In genomic region chr19:18603255-18603957, GRCh38 we compare ENCODE assay signal across 8 cellular contexts. TPM values are rescaled to one million over a fixed set of nuclear protein-coding genes. Genes with fewer than 3 reads are reported as not detected.
A peak's percentile ranks its signal among the peaks of the same experiment; 100 is the strongest.
DNase-seq lines count a peak whose midpoint lies in the region; ATAC-seq and TF ChIP-seq lines count a peak whose summit lies in the region.

No MANE protein-coding gene starts in this region.

- peaks cover 34% of the 10 kb centered on the region for H3K4me1 Mint-ChIP-seq in WTC11

- DNase-seq in Right ventricle myocardium superior (peak; percentile 31), right atrium auricular region (ENCODE audit: low spot score) (no peak), WTC11 (ENCODE audit: low spot score) (peak; percentile 64), hepatic stellate cell (ENCODE audit: low spot score) (peak; percentile 74), upper lobe of right lung (no peak), GDM1 (lab: John Stamatoyannopoulos, UW) (no peak)
- no peak for DNase-seq in stimulated activated CD8-positive, alpha-beta memory T cell treated with anti-CD3 and anti-CD28 coated beads, Interleukin-4, amount 100 ng/mL, for 48 hours

- H3K9me3 Mint-ChIP-seq in WTC11, result no peaks in the 10 kb centered on the region

- H3K36me3 ChIP-seq in right atrium auricular region (no peaks in the 10 kb centered on the region), upper lobe of right lung (no peaks in the 10 kb centered on the region)

- POLR2A ChIA-PET in WTC11 (lab: Charles Lee), result interaction anchor here (0.5 kb wide), 1 partner anchor 9 kb away, joined by 4 read pairs; no protein-coding TSS in a partner anchor

- H3K36me3 Mint-ChIP-seq in WTC11, result no peaks in the 10 kb centered on the region

- TF ChIP-seq CTCF in right atrium auricular region (IDR thresholded peaks at IDR 0.05) (peak in 1 of 2 donors; percentile 14), WTC11 (IDR thresholded peaks at IDR 0.05) (no peak), upper lobe of right lung (IDR thresholded peaks at IDR 0.05) (peak; percentile 30)

- intact Hi-C loops in Right ventricle myocardium superior (cut with DNase I), result no loop called here
- intact Hi-C loops in upper lobe of right lung (cut with DNase I), result no loop called here

- peaks cover 0 to 35% of the 10 kb centered on the region in 2 donors for H3K4me1 ChIP-seq in right atrium auricular region
- H3K4me1 ChIP-seq in upper lobe of right lung, result peaks cover 18% of the 10 kb centered on the region

- H3K27me3 ChIP-seq in right atrium auricular region (peaks cover 27 to 34% of the 10 kb centered on the region in 2 donors), upper lobe of right lung (peaks cover 75% of the 10 kb centered on the region)

- H3K27me3 Mint-ChIP-seq in WTC11 (ENCODE audit: low read depth), result peaks cover 83% of the 10 kb centered on the region

- no peak overlapping the region for H3K27ac Mint-ChIP-seq in WTC11

- H3K27ac ChIP-seq in right atrium auricular region (peak overlapping the region in 1 of 2 donors; percentile 1), upper lobe of right lung (no peak overlapping the region)

- CTCF ChIA-PET in WTC11 (lab: Charles Lee), result interaction anchor here (0.6 to 2.5 kb wide), 5 partner anchors 10 to 69 kb away, joined by 3 to 29 read pairs (median 7); partner anchors contain the start of gene REX1BD

- ATAC-seq in Right ventricle myocardium superior (ENCODE audit: poor library complexity), result peak; percentile 47
- peak; percentile 52 for ATAC-seq in WTC11
- ATAC-seq in upper lobe of right lung, result peak; percentile 11
- ATAC-seq in GM18517 (IDR thresholded peaks at IDR 0.05; ENCODE audit: unreplicated experiment), result no peak

- H3K4me3 Mint-ChIP-seq in WTC11, result peak overlapping the region; percentile 58

- H3K9me3 ChIP-seq in right atrium auricular region, result no peaks in the 10 kb centered on the region
- H3K9me3 ChIP-seq in upper lobe of right lung, result no peaks in the 10 kb centered on the region

- H3K4me3 ChIP-seq in right atrium auricular region (peak overlapping the region in 1 of 2 donors; percentile 53), upper lobe of right lung (no peak overlapping the region)

TF ChIP-seq in WTC11, 78 proteins besides CTCF, POLR2A, EP300 and RAD21:
- peak; percentile 54; the same call in 1 of the 2 replicates for TF ChIP-seq ZNF121 (CRISPR knock-in tag; IDR thresholded peaks at IDR 0.05)
- TF ChIP-seq E2F1 (CRISPR knock-in tag; IDR thresholded peaks at IDR 0.05), result no peak
- TF ChIP-seq ERG (CRISPR knock-in tag; IDR thresholded peaks at IDR 0.05), result no peak
- no peak for TF ChIP-seq JUN (CRISPR knock-in tag; IDR thresholded peaks at IDR 0.05)
- peak; percentile 81 for TF ChIP-seq GTF2I (CRISPR knock-in tag; conservative IDR thresholded peaks at IDR 0.05)
- TF ChIP-seq CBFB (CRISPR knock-in tag; IDR thresholded peaks at IDR 0.05; ENCODE audit: low read depth), result no peak
- TF ChIP-seq EMX1 (CRISPR knock-in tag; IDR thresholded peaks at IDR 0.05), result no peak
- no peak for TF ChIP-seq CDX4 (CRISPR knock-in tag; IDR thresholded peaks at IDR 0.05; ENCODE audit: borderline replicate concordance)
- TF ChIP-seq FOXP4 (CRISPR knock-in tag; IDR thresholded peaks at IDR 0.05), result no peak
TF ChIP-seq in WTC11: peak in this region for 2.

RNA-seq across cellular contexts. Expression of gene CRLF1, which starts 3.2 kb away (rescaled TPM):
- total RNA-seq in Right ventricle myocardium superior, result 20.6 TPM
- 10 to 100 TPM; 71.8 to 73.9 TPM for total RNA-seq in right atrium auricular region
- total RNA-seq in WTC11 (2021), result 36.4 to 55.8 TPM (median 51.4 TPM) in 3 replicates
- 23.4 TPM for total RNA-seq in upper lobe of right lung

RNA-seq across cellular contexts. Expression of gene TMEM59L, which starts 9.3 kb away (rescaled TPM):
- 1.6 TPM for total RNA-seq in Right ventricle myocardium superior
- total RNA-seq in right atrium auricular region, result 1 to 10 TPM; 2.2 to 3.0 TPM
- total RNA-seq in WTC11 (2021), result 14.8 to 30.0 TPM (median 27.3 TPM) in 3 replicates
- 2.2 TPM for total RNA-seq in upper lobe of right lung

RNA-seq across cellular contexts. Expression of gene REX1BD, which starts 14.8 kb away (rescaled TPM):
- total RNA-seq in Right ventricle myocardium superior (94.8 TPM), right atrium auricular region (100 to 1,000 TPM; 119 to 171 TPM), WTC11 (2021) (90.2 to 107 TPM (median 99.0 TPM) in 3 replicates), upper lobe of right lung (57.1 TPM)

RNA-seq across cellular contexts. Expression of gene UBA52, which starts 31.7 kb away (rescaled TPM):
- total RNA-seq in Right ventricle myocardium superior (684 TPM), right atrium auricular region (100 to 1,000 TPM; 272 to 543 TPM), WTC11 (2021) (1,300 to 1,361 TPM (median 1,328 TPM) in 3 replicates), upper lobe of right lung (840 TPM)

RNA-seq across cellular contexts. Expression of gene KLHL26, which starts 33.4 kb away (rescaled TPM):
- total RNA-seq in Right ventricle myocardium superior (4.5 TPM), right atrium auricular region (10 to 100 TPM in 1 of 2 donors, 1 to 10 TPM in 1; 5.7 to 11.3 TPM), WTC11 (2021) (13.1 to 14.2 TPM (median 14.2 TPM) in 3 replicates), upper lobe of right lung (11.8 TPM)

Comparison
In these comparisons a context has a peak if more than half of its experiments do, and no peak if none do; other contexts are left out.
1. DNase-seq: peak in Right ventricle myocardium superior (single experiment), WTC11 (single experiment) and hepatic stellate cell (single experiment); none in right atrium auricular region (single experiment), upper lobe of right lung (single experiment), stimulated activated CD8-positive, alpha-beta memory T cell treated with anti-CD3 and anti-CD28 coated beads, Interleukin-4, amount 100 ng/mL, for 48 hours (single experiment) and GDM1 (single experiment).